In the genomic region with DNA sequence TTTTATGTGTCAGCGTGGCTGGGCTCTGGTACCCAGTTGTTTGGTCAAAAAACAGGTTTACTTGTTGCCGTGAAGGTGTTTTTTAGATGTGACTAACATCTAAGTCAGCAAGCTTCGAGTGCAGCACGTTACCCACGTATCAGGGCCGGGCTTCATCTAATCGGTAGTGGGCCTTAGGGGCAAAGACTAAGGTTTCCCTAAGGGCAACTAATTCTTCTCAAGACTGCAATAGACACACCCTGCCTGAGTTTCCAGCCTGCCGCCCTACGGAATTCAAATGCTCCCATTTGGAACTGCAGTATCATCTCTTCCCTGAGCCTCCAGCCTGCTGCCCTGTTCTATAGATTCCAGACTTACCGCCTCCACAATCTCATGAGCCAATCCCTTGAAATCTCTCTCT, we compare ENCODE assay signal across 1 cellular context.
TF ChIP-seq lines count a peak whose summit lies in the region.

No MANE protein-coding gene starts in this region.

TF ChIP-seq in endothelial cell of umbilical vein, 7 proteins besides CTCF, POLR2A, EP300 and RAD21:
- TF ChIP-seq MYC (IDR thresholded peaks at IDR 0.05; ENCODE audit: low read depth, low read length) = no peak
- TF ChIP-seq JUN (IDR thresholded peaks at IDR 0.05; ENCODE audit: borderline replicate concordance, insufficient read depth, insufficient read length, low read depth) = no peak
- no peak for TF ChIP-seq EZH2 (IDR thresholded peaks at IDR 0.05; ENCODE audit: borderline replicate concordance, low read depth, low read length, severe bottlenecking)
- TF ChIP-seq GATA2 (IDR thresholded peaks at IDR 0.05; ENCODE audit: insufficient read depth, insufficient read length, low read depth, low read length) = no peak
- TF ChIP-seq FOS (IDR thresholded peaks at IDR 0.05; ENCODE audit: borderline replicate concordance, insufficient read depth, low read length) = no peak
- TF ChIP-seq POLR2AphosphoS5 (IDR thresholded peaks at IDR 0.05; ENCODE audit: insufficient read depth, low read depth, low read length) = no peak
- TF ChIP-seq, protein P1, sequence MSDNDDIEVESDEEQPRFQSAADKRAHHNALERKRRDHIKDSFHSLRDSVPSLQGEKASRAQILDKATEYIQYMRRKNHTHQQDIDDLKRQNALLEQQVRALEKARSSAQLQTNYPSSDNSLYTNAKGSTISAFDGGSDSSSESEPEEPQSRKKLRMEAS (IDR thresholded peaks at IDR 0.05; ENCODE audit: insufficient read depth, insufficient read length) = no peak
